Comparison of ENCODE assay signal across 9 cellular contexts in the genomic region with DNA sequence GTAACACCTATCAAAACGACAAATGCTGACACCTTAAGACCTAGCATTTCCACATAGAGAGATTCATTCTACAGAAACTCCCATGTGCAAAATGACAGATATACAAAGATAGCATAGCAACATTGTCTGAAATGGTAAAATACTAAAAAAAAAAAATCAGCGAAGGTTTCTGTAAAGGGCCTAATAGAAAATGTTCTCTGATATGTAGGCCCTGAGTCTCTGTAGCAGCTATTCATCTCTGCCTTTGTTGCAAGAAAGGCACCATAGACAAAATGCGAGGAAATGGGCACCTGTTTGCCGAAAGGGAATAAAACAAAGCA. TPM values are rescaled to one million over a fixed set of nuclear protein-coding genes. Genes with fewer than 3 reads are reported as not detected.
DNase-seq lines count a peak whose midpoint lies in the region; ATAC-seq, FAIRE-seq and TF ChIP-seq lines count a peak whose summit lies in the region.
"Had no signal": no experiment of that assay in that cellular context is flagged by ENCODE, and none has a peak within 500 bp of the region (broad histone marks: within the 10 kb centered on the region; RNA-seq: fewer than 3 reads in every experiment).

No MANE protein-coding gene starts in this region.

- H3K36me3 Mint-ChIP-seq in CD8-positive, alpha-beta memory T cell, result peaks cover 0 to 14% (median 2%) of the 10 kb centered on the region in 3 donors
- peaks cover 7% of the 10 kb centered on the region for H3K36me3 Mint-ChIP-seq in neural progenitor cell

- no peaks in the 10 kb centered on the region for H3K9me3 ChIP-seq in CD8-positive, alpha-beta memory T cell (ENCODE audit: low read length)
- H3K9me3 ChIP-seq in MM.1S (replicated peaks; ENCODE audit: insufficient read depth, low read length), result no peaks in the 10 kb centered on the region
- H3K9me3 ChIP-seq in neural progenitor cell (ENCODE audit: low read depth), result no peaks in the 10 kb centered on the region

- H3K27me3 Mint-ChIP-seq in CD8-positive, alpha-beta memory T cell, result peaks cover 3 to 17% of the 10 kb centered on the region in 2 donors
- peaks cover 2% of the 10 kb centered on the region for H3K27me3 Mint-ChIP-seq in neural progenitor cell (ENCODE audit: insufficient read depth, low read depth)

- peak overlapping the region; percentile 87 to 99 (median 96) for H3K4me3 Mint-ChIP-seq in CD8-positive, alpha-beta memory T cell
- peak overlapping the region; percentile 90 for H3K4me3 Mint-ChIP-seq in neural progenitor cell

- no peak for FAIRE-seq in H54 (lab: Jason Lieb, UNC)
- FAIRE-seq: GM18507 had no signal

- no peak overlapping the region for H3K27ac ChIP-seq in CD8-positive, alpha-beta memory T cell (ENCODE audit: low read depth, low read length)
- H3K27ac ChIP-seq in MM.1S (ENCODE audit: low read length) (peak overlapping the region; percentile 4; the same call in 1 of the 2 replicates), coronary artery (peak overlapping the region in 1 of 2 donors; percentile 98), neural progenitor cell (peak overlapping the region; percentile 4)

- H3K79me2 ChIP-seq in MM.1S (ENCODE audit: low read length), result no peaks in the 10 kb centered on the region
- peaks cover 33% of the 10 kb centered on the region for H3K79me2 ChIP-seq in neural progenitor cell (ENCODE audit: low read depth)

- peak overlapping the region in 7 of 8 donors; percentile 31 to 95 (median 87) for H3K27ac Mint-ChIP-seq in CD8-positive, alpha-beta memory T cell
- H3K27ac Mint-ChIP-seq in neural progenitor cell, result peak overlapping the region; percentile 79

- TF ChIP-seq CTCF in MM.1S (IDR thresholded peaks at IDR 0.05; ENCODE audit: low read length) (no peak), coronary artery (IDR thresholded peaks at IDR 0.05) (no peak), neural progenitor cell (IDR thresholded peaks at IDR 0.05) (no peak)

- H4K20me1 ChIP-seq in MM.1S (ENCODE audit: insufficient read depth, low read length) (no peaks in the 10 kb centered on the region), neural progenitor cell (ENCODE audit: low read depth) (peaks cover 19% of the 10 kb centered on the region)

- H3K4me3 ChIP-seq in CD8-positive, alpha-beta memory T cell (ENCODE audit: low read length), result peak overlapping the region; percentile 52
- H3K4me3 ChIP-seq in MM.1S (ENCODE audit: low read length) (peak overlapping the region; percentile 76), coronary artery (peak overlapping the region; percentile 97), neural progenitor cell (peak overlapping the region; percentile 68)

- peaks cover 23 to 40% (median 27%) of the 10 kb centered on the region in 3 donors for H3K4me1 Mint-ChIP-seq in CD8-positive, alpha-beta memory T cell
- H3K4me1 Mint-ChIP-seq in neural progenitor cell, result peaks cover 35% of the 10 kb centered on the region

- peak overlapping the region; percentile 93 for H2AFZ ChIP-seq in MM.1S (ENCODE audit: low read length)
- H2AFZ ChIP-seq in neural progenitor cell (replicated peaks), result peak overlapping the region; percentile 83

- no peak for DNase-seq in CD8-positive, alpha-beta memory T cell
- DNase-seq in MM.1S, result no peak
- no peak for DNase-seq in coronary artery (ENCODE audit: low spot score)
- DNase-seq in neural progenitor cell (ENCODE audit: low spot score), result no peak
- no peak for DNase-seq in SHP77 (lab: John Stamatoyannopoulos, UW)
- no peak for DNase-seq in H54 (ENCODE audit: insufficient read length, low spot score)
- no peak for DNase-seq in NCI-H146 treated with DMSO at 0.1 percent for 48 hours (lab: John Stamatoyannopoulos, UW; ENCODE audit: unreplicated experiment)

- no peak for ATAC-seq in GM19455 (IDR thresholded peaks at IDR 0.05; ENCODE audit: unreplicated experiment)

- CTCF ChIA-PET in CD8-positive, alpha-beta memory T cell (lab: Charles Lee), result interaction anchor here (5.1 kb wide), 1 partner anchor 9 kb away, joined by 27 read pairs; no protein-coding TSS in a partner anchor

- TF ChIP-seq POLR2A in H54 (IDR thresholded peaks at IDR 0.05; ENCODE audit: low read depth, low read length), result no peak

- peaks cover 0 to 2% (median 0%) of the 10 kb centered on the region in 5 donors for H3K9me3 Mint-ChIP-seq in CD8-positive, alpha-beta memory T cell
- H3K9me3 Mint-ChIP-seq in neural progenitor cell, result no peaks in the 10 kb centered on the region

- H3K4me2 ChIP-seq in MM.1S (ENCODE audit: low read depth, low read length) (peak overlapping the region; percentile 95), neural progenitor cell (peak overlapping the region; percentile 82)

- peak overlapping the region; percentile 70 for H3K9ac ChIP-seq in MM.1S (ENCODE audit: low read length)
- H3K9ac ChIP-seq in neural progenitor cell, result no peak overlapping the region

- H3F3A ChIP-seq in MM.1S (ENCODE audit: insufficient read depth, low read length), result no peaks in the 10 kb centered on the region
- H3F3A ChIP-seq in neural progenitor cell (ENCODE audit: low read depth), result peaks cover 31% of the 10 kb centered on the region

- no peaks in the 10 kb centered on the region for H3K9me2 ChIP-seq in MM.1S (replicated peaks; ENCODE audit: insufficient read depth, low read length)

- POLR2A ChIA-PET in CD8-positive, alpha-beta memory T cell (lab: Charles Lee), result no interaction called here

- H3K4me1 ChIP-seq in CD8-positive, alpha-beta memory T cell (ENCODE audit: insufficient read depth, low read length), result peaks cover 11% of the 10 kb centered on the region
- H3K4me1 ChIP-seq in MM.1S (ENCODE audit: low read length) (peaks cover 7% of the 10 kb centered on the region; the same call in 1 of the 2 replicates), neural progenitor cell (peaks cover 18% of the 10 kb centered on the region)

- no peaks in the 10 kb centered on the region for H3K27me3 ChIP-seq in CD8-positive, alpha-beta memory T cell (ENCODE audit: insufficient read depth, low read length, poor library complexity, severe bottlenecking)
- H3K27me3 ChIP-seq in MM.1S (replicated peaks; ENCODE audit: insufficient read depth, low read length), result no peaks in the 10 kb centered on the region
- no peaks in the 10 kb centered on the region for H3K27me3 ChIP-seq in neural progenitor cell

- H3K36me3 ChIP-seq in CD8-positive, alpha-beta memory T cell (ENCODE audit: insufficient read depth, low read length), result no peaks in the 10 kb centered on the region
- H3K36me3 ChIP-seq in MM.1S (replicated peaks; ENCODE audit: insufficient read depth, low read length), result no peaks in the 10 kb centered on the region
- no peaks in the 10 kb centered on the region for H3K36me3 ChIP-seq in neural progenitor cell

RNA-seq across cellular contexts. Expression of a gene that starts 0.6 kb away (rescaled TPM):
- total RNA-seq in CD8-positive, alpha-beta memory T cell, result 10 to 100 TPM; 23.0 to 27.1 TPM
- polyA plus RNA-seq in CD8-positive, alpha-beta memory T cell, result 9.6 TPM
- 92.6 and 124 TPM in 2 replicates for total RNA-seq in neural progenitor cell (ENCODE audit: low replicate concordance)

RNA-seq across cellular contexts. Expression of a gene that starts 18.5 kb away (rescaled TPM):
- 10 to 100 TPM; 32.2 to 32.3 TPM for total RNA-seq in CD8-positive, alpha-beta memory T cell
- 24.6 TPM for polyA plus RNA-seq in CD8-positive, alpha-beta memory T cell
- total RNA-seq in neural progenitor cell (ENCODE audit: low replicate concordance), result 2.7 and 9.5 TPM in 2 replicates
